18 cellular contexts compared by ENCODE assay signal in the genomic region with DNA sequence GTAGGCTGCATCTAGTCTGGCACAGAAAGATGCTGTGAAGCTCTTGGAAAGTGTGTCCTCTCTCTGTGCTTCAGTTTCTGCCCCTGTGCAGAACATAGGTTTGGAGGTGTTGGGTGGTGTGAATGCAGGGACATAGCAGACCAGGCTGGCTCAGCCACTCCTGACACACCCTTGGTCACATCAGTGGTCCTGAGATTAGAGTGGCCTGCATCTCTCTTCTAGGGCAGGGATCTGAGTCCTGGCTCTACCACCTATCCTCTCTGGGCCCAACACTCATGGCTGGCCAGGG. TPM values are rescaled to one million over a fixed set of nuclear protein-coding genes. Genes with fewer than 3 reads are reported as not detected.
A peak's percentile ranks its signal among the peaks of the same experiment; 100 is the strongest.
DNase-seq lines count a peak whose midpoint lies in the region; ATAC-seq and TF ChIP-seq lines count a peak whose summit lies in the region.
"Had no signal": no experiment of that assay in that cellular context is flagged by ENCODE, and none has a peak within 500 bp of the region (broad histone marks: within the 10 kb centered on the region; RNA-seq: fewer than 3 reads in every experiment).

No MANE protein-coding gene starts in this region.

- peak overlapping the region in 3 of 4 donors; percentile 36 to 78 (median 55) for H3K4me3 Mint-ChIP-seq in CD4-positive, CD25-positive, alpha-beta regulatory T cell
- H3K4me3 Mint-ChIP-seq in Caco-2 (ENCODE audit: unreplicated experiment), result peak overlapping the region; percentile 2
- peak overlapping the region; percentile 23 for H3K4me3 Mint-ChIP-seq in central memory CD8-positive, alpha-beta T cell
- peak overlapping the region; percentile 82 for H3K4me3 Mint-ChIP-seq in neural crest cell

- no TSS peak for BruUV-seq in Caco-2 (replicated peaks; lab: Mats Ljungman, UMichigan)

- H3K27me3 Mint-ChIP-seq in CD4-positive, CD25-positive, alpha-beta regulatory T cell, result peaks cover 56% of the 10 kb centered on the region
- H3K27me3 Mint-ChIP-seq in Caco-2 (ENCODE audit: insufficient read depth, unreplicated experiment) (no peaks in the 10 kb centered on the region), neural crest cell (ENCODE audit: low read depth) (peaks cover 19% of the 10 kb centered on the region)
- H3K27me3 Mint-ChIP-seq in central memory CD8-positive, alpha-beta T cell, result peaks cover 16% of the 10 kb centered on the region

- peaks cover 0 to 4% (median 0%) of the 10 kb centered on the region in 7 donors for H3K9me3 Mint-ChIP-seq in CD4-positive, CD25-positive, alpha-beta regulatory T cell
- H3K9me3 Mint-ChIP-seq in Caco-2 (ENCODE audit: unreplicated experiment) (no peaks in the 10 kb centered on the region), neural crest cell (no peaks in the 10 kb centered on the region)
- no peaks in the 10 kb centered on the region for H3K9me3 Mint-ChIP-seq in central memory CD8-positive, alpha-beta T cell
- H3K9me3 Mint-ChIP-seq: activated T-helper 2 cell treated with anti-CD3 and anti-CD28 coated beads, Interferon-gamma antibody, Interleukin-2, Interleukin-4, amounts not matched to agents 10 μg/mL and 5 μg/mL and 100 μg/mL, durations not matched to agents 14 hours and 24 hours and 36 hours; endodermal cell had no signal

- intact Hi-C loops in Caco-2 (cut with micrococcal nuclease; ENCODE audit: unreplicated experiment) (no loop called here), left colon (cut with DNase I, micrococcal nuclease) (no loop called here)

- H3K9me3 ChIP-seq in CD4-positive, CD25-positive, alpha-beta regulatory T cell (ENCODE audit: control insufficient read depth in 2 of 2, low read length in 2 of 2), result no peaks in the 10 kb centered on the region
- no peaks in the 10 kb centered on the region for H3K9me3 ChIP-seq in Caco-2
- H3K9me3 ChIP-seq: lower lobe of right lung had no signal

- no peak for DNase-seq in CD4-positive, CD25-positive, alpha-beta regulatory T cell
- DNase-seq in Caco-2, result no peak
- DNase-seq in central memory CD8-positive, alpha-beta T cell (ENCODE audit: low spot score in 2 of 2), result no peak
- DNase-seq in neural crest cell (ENCODE audit: low read depth, low spot score), result no peak
- DNase-seq in RPMI8226, result no peak
- DNase-seq in NCI-H524 treated with DMSO at 0.1 percent for 48 hours (lab: John Stamatoyannopoulos, UW), result no peak
- DNase-seq in left colon, result no peak
- DNase-seq: activated CD4-positive, alpha-beta T cell treated with anti-CD3 and anti-CD28 coated beads for 48 hours; cortex of kidney; endodermal cell; lower lobe of right lung; NCI-H1092 treated with DMSO at 0.1 percent for 48 hours; NCI-H2029 treated with DMSO at 0.1 percent for 48 hours; OCI-M1; Right ventricle myocardium superior had no signal

- ATAC-seq in CD4-positive, CD25-positive, alpha-beta regulatory T cell (ENCODE audit: low read depth in 2 of 2), result no peak
- ATAC-seq in central memory CD8-positive, alpha-beta T cell (replicated peaks; ENCODE audit: extremely low read depth, poor library complexity, severe bottlenecking), result no peak
- ATAC-seq in left colon, result no peak
- ATAC-seq: GM12878, lower lobe of right lung had no signal

- H3K36me3 ChIP-seq in CD4-positive, CD25-positive, alpha-beta regulatory T cell (ENCODE audit: control insufficient read depth, insufficient read depth, low read length), result no peaks in the 10 kb centered on the region
- H3K36me3 ChIP-seq in Caco-2 (ENCODE audit: control insufficient read depth, insufficient read depth, low read length), result peaks cover 2% of the 10 kb centered on the region; the same call in 1 of the 2 replicates
- H3K36me3 ChIP-seq: lower lobe of right lung had no signal

- no peak overlapping the region for H3K27ac Mint-ChIP-seq in CD4-positive, CD25-positive, alpha-beta regulatory T cell
- H3K27ac Mint-ChIP-seq in Caco-2 (ENCODE audit: unreplicated experiment) (no peak overlapping the region), neural crest cell (ENCODE audit: unreplicated experiment) (no peak overlapping the region)
- H3K27ac Mint-ChIP-seq in central memory CD8-positive, alpha-beta T cell (ENCODE audit: low read depth), result no peak overlapping the region
- H3K27ac Mint-ChIP-seq: activated T-helper 2 cell treated with anti-CD3 and anti-CD28 coated beads, Interferon-gamma antibody, Interleukin-2, Interleukin-4, amounts not matched to agents 10 μg/mL and 5 μg/mL and 100 μg/mL, durations not matched to agents 14 hours and 24 hours and 36 hours had no signal

- POLR2A ChIA-PET in Caco-2 (lab: Charles Lee), result no interaction called here

- no peak overlapping the region for H3K27ac ChIP-seq in CD4-positive, CD25-positive, alpha-beta regulatory T cell (ENCODE audit: insufficient read depth, low read length, poor library complexity, severe bottlenecking)
- H3K27ac ChIP-seq: lower lobe of right lung, parathyroid adenoma had no signal

- TF ChIP-seq CTCF in Caco-2 (IDR thresholded peaks at IDR 0.05; ENCODE audit: insufficient read depth in 1 of 2, low read depth in 1 of 2, low read length in 1 of 2, severe bottlenecking in 1 of 2, unreplicated experiment in 1 of 2) (no peak), neural crest cell (conservative IDR thresholded peaks at IDR 0.05) (no peak)

- H3K4me3 ChIP-seq in CD4-positive, CD25-positive, alpha-beta regulatory T cell (ENCODE audit: low read depth, low read length), result no peak overlapping the region
- H3K4me3 ChIP-seq in Caco-2 (ENCODE audit: low read depth, low read length), result no peak overlapping the region
- H3K4me3 ChIP-seq: GM12878, lower lobe of right lung had no signal

- CTCF ChIA-PET in Caco-2 (lab: Charles Lee), result interaction anchor here (0.9 kb wide), 1 partner anchor 73 kb away, joined by 4 read pairs; no protein-coding TSS in a partner anchor

- no peaks in the 10 kb centered on the region for H3K36me3 Mint-ChIP-seq in CD4-positive, CD25-positive, alpha-beta regulatory T cell
- H3K36me3 Mint-ChIP-seq in Caco-2 (ENCODE audit: insufficient read depth, unreplicated experiment) (peaks cover 7% of the 10 kb centered on the region), neural crest cell (ENCODE audit: low read depth) (no peaks in the 10 kb centered on the region)
- peaks cover 1% of the 10 kb centered on the region for H3K36me3 Mint-ChIP-seq in central memory CD8-positive, alpha-beta T cell (ENCODE audit: insufficient read depth)

- peaks cover 4% of the 10 kb centered on the region for H3K4me1 ChIP-seq in CD4-positive, CD25-positive, alpha-beta regulatory T cell (ENCODE audit: control insufficient read depth, insufficient read depth, low read length, poor library complexity, severe bottlenecking)
- H3K4me1 ChIP-seq in Caco-2, result peaks cover 16% of the 10 kb centered on the region

- peaks cover 0 to 14% (median 10%) of the 10 kb centered on the region in 4 donors for H3K4me1 Mint-ChIP-seq in CD4-positive, CD25-positive, alpha-beta regulatory T cell
- peaks cover 7% of the 10 kb centered on the region for H3K4me1 Mint-ChIP-seq in Caco-2 (ENCODE audit: low read depth, unreplicated experiment)
- H3K4me1 Mint-ChIP-seq in central memory CD8-positive, alpha-beta T cell, result peaks cover 5% of the 10 kb centered on the region
- peaks cover 17% of the 10 kb centered on the region for H3K4me1 Mint-ChIP-seq in neural crest cell

- H3K27me3 ChIP-seq in CD4-positive, CD25-positive, alpha-beta regulatory T cell (ENCODE audit: control insufficient read depth, insufficient read depth, low read length), result peaks cover 5% of the 10 kb centered on the region
- no peaks in the 10 kb centered on the region for H3K27me3 ChIP-seq in Caco-2 (replicated peaks; ENCODE audit: control insufficient read depth, insufficient read depth, low read length)

RNA-seq across cellular contexts. Expression of a gene that starts 10.1 kb away (rescaled TPM):
- total RNA-seq in CD4-positive, CD25-positive, alpha-beta regulatory T cell, result not detected
- under 1 TPM; 0.32 to 0.57 (median 0.41) TPM for polyA plus RNA-seq in CD4-positive, CD25-positive, alpha-beta regulatory T cell
- 0.14 TPM in 1 of 2 replicates, not detected in the other for total RNA-seq in Caco-2 (2022)
- not detected in 2 replicates for total RNA-seq in neural crest cell
- 10 to 100 TPM; 25.2 to 27.7 TPM for total RNA-seq in left colon
- total RNA-seq: activated T-helper 2 cell treated with anti-CD3 and anti-CD28 coated beads, Interferon-gamma antibody, Interleukin-2, Interleukin-4, amounts not matched to agents 10 μg/mL and 5 μg/mL and 100 μg/mL, durations not matched to agents 14 hours and 24 hours and 36 hours; Right ventricle myocardium superior had no signal

Comparison
In these comparisons a context has a peak if more than half of its experiments do, and no peak if none do; other contexts are left out.
1. H3K4me3 Mint-ChIP-seq: peak in every context shown above with its lines; median percentile 82 in neural crest cell; 55 in CD4-positive, CD25-positive, alpha-beta regulatory T cell; 23 in central memory CD8-positive, alpha-beta T cell; 2 in Caco-2.
2. RNA of a gene that starts 10.1 kb away (total RNA-seq): 25.2 to 27.7 TPM in left colon; not detected in CD4-positive, CD25-positive, alpha-beta regulatory T cell (single experiment), 0.14 TPM in Caco-2 and not detected in neural crest cell; every median in the first group is over 10 times any median in the second.